19 cellular contexts compared by ENCODE assay signal in genomic region chr16:58109881-58110280, GRCh38.
"Had no signal": no experiment of that assay in that cellular context is flagged by ENCODE, and none has a peak within 500 bp of the region (broad histone marks: within the 10 kb centered on the region; RNA-seq: fewer than 3 reads in every experiment).

No MANE protein-coding gene starts in this region.

- H3K27me3 Mint-ChIP-seq: activated B cell treated with CpG ODN at 0.5 μM for 24 hours; activated CD4-positive, alpha-beta T cell treated with anti-CD3 and anti-CD28 coated beads, Interleukin-2, amount 10 ng/mL, durations not matched to agents 24 days and 14 days; naive thymus-derived CD8-positive, alpha-beta T cell; progenitor cell of endocrine pancreas; type B pancreatic cell had no signal

- H3K4me3 ChIP-seq: gastroesophageal sphincter, right atrium auricular region, suprapubic skin had no signal

- H3K4me3 Mint-ChIP-seq: activated B cell treated with CpG ODN at 0.5 μM for 24 hours; activated CD4-positive, alpha-beta T cell treated with anti-CD3 and anti-CD28 coated beads, Interleukin-2, amount 10 ng/mL, durations not matched to agents 24 days and 14 days; activated T-cell treated with anti-CD3 and anti-CD28 coated beads, Interleukin-2, amount 50 U/mL, for 72 hours; T-helper 1 cell treated with Interleukin-12 subunit alpha and Interleukin-12 subunit beta and Interleukin-4 antibody, amounts not matched to agents 30 μg/mL and 1 μg/mL, for 36 hours; type B pancreatic cell had no signal

- H3K4me1 ChIP-seq: suprapubic skin had no signal

- H3K27ac Mint-ChIP-seq: activated B cell treated with CpG ODN at 0.5 μM for 24 hours; activated CD4-positive, alpha-beta T cell treated with anti-CD3 and anti-CD28 coated beads, Interleukin-2, amount 10 ng/mL, durations not matched to agents 24 days and 14 days; activated T-cell treated with anti-CD3 and anti-CD28 coated beads, Interleukin-2, amount 50 U/mL, for 72 hours; progenitor cell of endocrine pancreas; T-helper 1 cell treated with Interleukin-12 subunit alpha and Interleukin-12 subunit beta and Interleukin-4 antibody, amounts not matched to agents 30 μg/mL and 1 μg/mL, for 36 hours; type B pancreatic cell had no signal

- H3K9me3 Mint-ChIP-seq: activated CD4-positive, alpha-beta T cell treated with anti-CD3 and anti-CD28 coated beads, Interleukin-2, amount 10 ng/mL, durations not matched to agents 24 days and 14 days; activated T-cell treated with anti-CD3 and anti-CD28 coated beads, Interleukin-2, amount 50 U/mL, for 72 hours; naive thymus-derived CD8-positive, alpha-beta T cell; T-helper 1 cell treated with Interleukin-12 subunit alpha and Interleukin-12 subunit beta and Interleukin-4 antibody, amounts not matched to agents 30 μg/mL and 1 μg/mL, for 36 hours; type B pancreatic cell had no signal

- H3K9me3 ChIP-seq: gastroesophageal sphincter, right atrium auricular region, suprapubic skin had no signal

- DNase-seq: activated B cell treated with CpG ODN at 0.5 μM for 24 hours; activated CD4-positive, alpha-beta T cell treated with anti-CD3 and anti-CD28 coated beads, Interleukin-2, amount 10 ng/mL, durations not matched to agents 24 days and 14 days; activated CD8-positive, alpha-beta memory T cell treated with anti-CD3 and anti-CD28 coated beads, Interleukin-2, amount 50 U/mL, for 48 hours; activated T-cell treated with anti-CD3 and anti-CD28 coated beads, Interleukin-2, amount 50 U/mL, for 72 hours; aorta; erythroblast; naive thymus-derived CD8-positive, alpha-beta T cell; occipital lobe; small intestine; stimulated activated CD4-positive, alpha-beta T cell treated with anti-CD3 and anti-CD28 coated beads, Interleukin-4, amount 100 ng/mL, for 4 hours; stimulated activated CD8-positive, alpha-beta memory T cell treated with anti-CD3 and anti-CD28 coated beads, Interleukin-4, amount 100 ng/mL, for 48 hours; stimulated activated naive CD8-positive, alpha-beta T cell treated with anti-CD3 and anti-CD28 coated beads, Interleukin-15, Interleukin-2, amounts not matched to agents 100 U/mL and 50 U/mL, for 24 hours had no signal

- FAIRE-seq: bronchial epithelial cell, small intestine had no signal

- H3K27ac ChIP-seq: gastroesophageal sphincter, suprapubic skin had no signal

- ATAC-seq: activated T-cell treated with anti-CD3 and anti-CD28 coated beads, Interleukin-2, amount 50 U/mL, for 72 hours; gastroesophageal sphincter; stimulated activated naive CD8-positive, alpha-beta T cell treated with anti-CD3 and anti-CD28 coated beads, Interleukin-15, Interleukin-2, amounts not matched to agents 100 U/mL and 50 U/mL, for 24 hours had no signal

- H3K27me3 ChIP-seq: gastroesophageal sphincter, right atrium auricular region, suprapubic skin had no signal
